Comparison of ENCODE assay signal across 1 cellular context in genomic region chr17:17493986-17494466, GRCh38.
TF ChIP-seq lines count a peak whose summit lies in the region.

No MANE protein-coding gene starts in this region.

TF ChIP-seq in H1, 55 proteins besides CTCF, POLR2A, EP300 and RAD21:
- TF ChIP-seq ZNF274 (IDR thresholded peaks at IDR 0.05; ENCODE audit: borderline replicate concordance, extremely low read depth, low read length), result no peak
- TF ChIP-seq NRF1 (IDR thresholded peaks at IDR 0.05; ENCODE audit: low read depth, low read length), result no peak
- TF ChIP-seq, protein P1, sequence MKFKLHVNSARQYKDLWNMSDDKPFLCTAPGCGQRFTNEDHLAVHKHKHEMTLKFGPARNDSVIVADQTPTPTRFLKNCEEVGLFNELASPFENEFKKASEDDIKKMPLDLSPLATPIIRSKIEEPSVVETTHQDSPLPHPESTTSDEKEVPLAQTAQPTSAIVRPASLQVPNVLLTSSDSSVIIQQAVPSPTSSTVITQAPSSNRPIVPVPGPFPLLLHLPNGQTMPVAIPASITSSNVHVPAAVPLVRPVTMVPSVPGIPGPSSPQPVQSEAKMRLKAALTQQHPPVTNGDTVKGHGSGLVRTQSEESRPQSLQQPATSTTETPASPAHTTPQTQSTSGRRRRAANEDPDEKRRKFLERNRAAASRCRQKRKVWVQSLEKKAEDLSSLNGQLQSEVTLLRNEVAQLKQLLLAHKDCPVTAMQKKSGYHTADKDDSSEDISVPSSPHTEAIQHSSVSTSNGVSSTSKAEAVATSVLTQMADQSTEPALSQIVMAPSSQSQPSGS (IDR thresholded peaks at IDR 0.05; ENCODE audit: low read length), result no peak
- TF ChIP-seq CEBPB (IDR thresholded peaks at IDR 0.05; ENCODE audit: low read depth, low read length), result no peak
- TF ChIP-seq, protein P2, sequence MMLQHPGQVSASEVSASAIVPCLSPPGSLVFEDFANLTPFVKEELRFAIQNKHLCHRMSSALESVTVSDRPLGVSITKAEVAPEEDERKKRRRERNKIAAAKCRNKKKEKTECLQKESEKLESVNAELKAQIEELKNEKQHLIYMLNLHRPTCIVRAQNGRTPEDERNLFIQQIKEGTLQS (IDR thresholded peaks at IDR 0.05; ENCODE audit: insufficient read depth, low read depth, low read length), result no peak
- no peak for TF ChIP-seq CHD1 (IDR thresholded peaks at IDR 0.05; ENCODE audit: low read depth, low read length)
- TF ChIP-seq CBX5 (IDR thresholded peaks at IDR 0.05; ENCODE audit: low read depth, low read length), result no peak
- TF ChIP-seq ASH2L (IDR thresholded peaks at IDR 0.05; ENCODE audit: low read length), result no peak
- no peak for TF ChIP-seq KDM5A (IDR thresholded peaks at IDR 0.05; ENCODE audit: low read length)
- TF ChIP-seq JUN (IDR thresholded peaks at IDR 0.05; ENCODE audit: low read depth, low read length), result no peak
- no peak for TF ChIP-seq SIX5 (IDR thresholded peaks at IDR 0.05; ENCODE audit: low read depth, low read length)
- no peak for TF ChIP-seq CTBP2 (IDR thresholded peaks at IDR 0.05; ENCODE audit: borderline replicate concordance, insufficient read depth, insufficient read length, low read length)
